8 cellular contexts compared by ENCODE assay signal in genomic region chr13:40060318-40061007, GRCh38.
DNase-seq lines count a peak whose midpoint lies in the region; ATAC-seq, FAIRE-seq and TF ChIP-seq lines count a peak whose summit lies in the region.

No MANE protein-coding gene starts in this region.

- H3K27me3 Mint-ChIP-seq in stimulated activated memory B cell treated with anti-CD40 and anti-IgM and Interleukin-4, amounts not matched to agents 10 μg/mL and 1 μg/mL and 100 μg/mL, for 72 hours: no peaks in the 10 kb centered on the region
- peaks cover 0 to 4% (median 0%) of the 10 kb centered on the region in 3 donors for H3K27me3 Mint-ChIP-seq in CD14-positive monocyte (ENCODE audit: low read depth in 3 of 3)

- H3K4me1 Mint-ChIP-seq in stimulated activated memory B cell treated with anti-CD40 and anti-IgM and Interleukin-4, amounts not matched to agents 10 μg/mL and 1 μg/mL and 100 μg/mL, for 72 hours: peaks cover 38% of the 10 kb centered on the region
- no peaks in the 10 kb centered on the region for H3K4me1 Mint-ChIP-seq in CD14-positive monocyte

- H3K36me3 Mint-ChIP-seq in stimulated activated memory B cell treated with anti-CD40 and anti-IgM and Interleukin-4, amounts not matched to agents 10 μg/mL and 1 μg/mL and 100 μg/mL, for 72 hours: no peaks in the 10 kb centered on the region
- H3K36me3 Mint-ChIP-seq in CD14-positive monocyte: no peaks in the 10 kb centered on the region

- DNase-seq in stimulated activated naive CD4-positive, alpha-beta T cell treated with Interleukin-2 at 50 U/mL for 16 hours (lab: John Stamatoyannopoulos, UW): peak; percentile 55
- DNase-seq in stimulated activated naive CD4-positive, alpha-beta T cell (lab: John Stamatoyannopoulos, UW): no peak
- peak; percentile 64 for DNase-seq in RCC 7860 (ENCODE audit: low spot score)
- peak; percentile 46 for DNase-seq in glomerular visceral epithelial cell (ENCODE audit: extremely low spot score)
- no peak for DNase-seq in CD14-positive monocyte (ENCODE audit: low spot score)

- no peaks in the 10 kb centered on the region for H3K9me3 Mint-ChIP-seq in stimulated activated memory B cell treated with anti-CD40 and anti-IgM and Interleukin-4, amounts not matched to agents 10 μg/mL and 1 μg/mL and 100 μg/mL, for 72 hours
- H3K9me3 Mint-ChIP-seq in CD14-positive monocyte: no peaks in the 10 kb centered on the region

- FAIRE-seq in RCC 7860 (lab: Jason Lieb, UNC): no peak

- no peak overlapping the region for H3K4me3 Mint-ChIP-seq in stimulated activated memory B cell treated with anti-CD40 and anti-IgM and Interleukin-4, amounts not matched to agents 10 μg/mL and 1 μg/mL and 100 μg/mL, for 72 hours
- H3K4me3 Mint-ChIP-seq in CD14-positive monocyte: no peak overlapping the region

- TF ChIP-seq CTCF in CD14-positive monocyte (IDR thresholded peaks at IDR 0.05): no peak

- intact Hi-C loops in CD14-positive monocyte (cut with micrococcal nuclease): no loop called here

- H3K27ac Mint-ChIP-seq in stimulated activated memory B cell treated with anti-CD40 and anti-IgM and Interleukin-4, amounts not matched to agents 10 μg/mL and 1 μg/mL and 100 μg/mL, for 72 hours: peak overlapping the region; percentile 13
- H3K27ac Mint-ChIP-seq in CD14-positive monocyte: no peak overlapping the region

- peak; percentile 69 for ATAC-seq in HG03039 (IDR thresholded peaks at IDR 0.05; ENCODE audit: unreplicated experiment)
- ATAC-seq in stimulated activated memory B cell treated with anti-CD40 and anti-IgM and Interleukin-4, amounts not matched to agents 10 μg/mL and 1 μg/mL and 100 μg/mL, for 72 hours: peak; percentile 96
- ATAC-seq in HG02970 (IDR thresholded peaks at IDR 0.05; ENCODE audit: low FRiP score, unreplicated experiment): no peak

Comparison
In these comparisons a context has a peak if more than half of its experiments do, and no peak if none do; other contexts are left out.
1. DNase-seq: peak in stimulated activated naive CD4-positive, alpha-beta T cell treated with Interleukin-2 at 50 U/mL for 16 hours (single experiment), RCC 7860 (single experiment) and glomerular visceral epithelial cell (single experiment); none in stimulated activated naive CD4-positive, alpha-beta T cell (0 of 6) and CD14-positive monocyte (single experiment).